In genomic region chr20:46676649-46677316, GRCh38 we compare ENCODE assay signal across 1 cellular context.
TF ChIP-seq lines count a peak whose summit lies in the region.

No MANE protein-coding gene starts in this region.

TF ChIP-seq in HepG2, 621 proteins besides CTCF, POLR2A, EP300 and RAD21 (continued from another document):
- TF ChIP-seq BHLHE40 (IDR thresholded peaks at IDR 0.05; ENCODE audit: low read length) (peak; percentile 54; the same call in 1 of the 2 replicates), NR2F6 (IDR thresholded peaks at IDR 0.05) (peak; percentile 75), NR2F6 (CRISPR knock-in tag; IDR thresholded peaks at IDR 0.05) (peak; percentile 91), CHD4 (IDR thresholded peaks at IDR 0.05; ENCODE audit: borderline replicate concordance, low read length) (peak; percentile 82; the same call in 1 of the 2 replicates), HDAC2 (CRISPR knock-in tag; IDR thresholded peaks at IDR 0.05) (0 out of 2 replicates have a peak, but pooled peaks have one; percentile 31), SOX5 (CRISPR knock-in tag; IDR thresholded peaks at IDR 0.05; ENCODE audit: borderline replicate concordance) (peak; percentile 56), PHF21A (CRISPR knock-in tag; IDR thresholded peaks at IDR 0.05) (peak; percentile 55; the same call in 1 of the 2 replicates), ZBTB7B (CRISPR knock-in tag; IDR thresholded peaks at IDR 0.05) (peak; percentile 56), ZMYM3 (CRISPR knock-in tag; IDR thresholded peaks at IDR 0.05) (0 out of 2 replicates have a peak, but pooled peaks have one; percentile 9), GATAD2A (CRISPR knock-in tag; IDR thresholded peaks at IDR 0.05) (peak; percentile 54), TCF7 (IDR thresholded peaks at IDR 0.05; ENCODE audit: low read depth) (peak; percentile 54)
- TF ChIP-seq, protein P1, sequence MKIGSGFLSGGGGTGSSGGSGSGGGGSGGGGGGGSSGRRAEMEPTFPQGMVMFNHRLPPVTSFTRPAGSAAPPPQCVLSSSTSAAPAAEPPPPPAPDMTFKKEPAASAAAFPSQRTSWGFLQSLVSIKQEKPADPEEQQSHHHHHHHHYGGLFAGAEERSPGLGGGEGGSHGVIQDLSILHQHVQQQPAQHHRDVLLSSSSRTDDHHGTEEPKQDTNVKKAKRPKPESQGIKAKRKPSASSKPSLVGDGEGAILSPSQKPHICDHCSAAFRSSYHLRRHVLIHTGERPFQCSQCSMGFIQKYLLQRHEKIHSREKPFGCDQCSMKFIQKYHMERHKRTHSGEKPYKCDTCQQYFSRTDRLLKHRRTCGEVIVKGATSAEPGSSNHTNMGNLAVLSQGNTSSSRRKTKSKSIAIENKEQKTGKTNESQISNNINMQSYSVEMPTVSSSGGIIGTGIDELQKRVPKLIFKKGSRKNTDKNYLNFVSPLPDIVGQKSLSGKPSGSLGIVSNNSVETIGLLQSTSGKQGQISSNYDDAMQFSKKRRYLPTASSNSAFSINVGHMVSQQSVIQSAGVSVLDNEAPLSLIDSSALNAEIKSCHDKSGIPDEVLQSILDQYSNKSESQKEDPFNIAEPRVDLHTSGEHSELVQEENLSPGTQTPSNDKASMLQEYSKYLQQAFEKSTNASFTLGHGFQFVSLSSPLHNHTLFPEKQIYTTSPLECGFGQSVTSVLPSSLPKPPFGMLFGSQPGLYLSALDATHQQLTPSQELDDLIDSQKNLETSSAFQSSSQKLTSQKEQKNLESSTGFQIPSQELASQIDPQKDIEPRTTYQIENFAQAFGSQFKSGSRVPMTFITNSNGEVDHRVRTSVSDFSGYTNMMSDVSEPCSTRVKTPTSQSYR (CRISPR knock-in tag; IDR thresholded peaks at IDR 0.05; ENCODE audit: borderline replicate concordance), result peak; percentile 53; the same call in 1 of the 2 replicates
- TF ChIP-seq, protein P2, sequence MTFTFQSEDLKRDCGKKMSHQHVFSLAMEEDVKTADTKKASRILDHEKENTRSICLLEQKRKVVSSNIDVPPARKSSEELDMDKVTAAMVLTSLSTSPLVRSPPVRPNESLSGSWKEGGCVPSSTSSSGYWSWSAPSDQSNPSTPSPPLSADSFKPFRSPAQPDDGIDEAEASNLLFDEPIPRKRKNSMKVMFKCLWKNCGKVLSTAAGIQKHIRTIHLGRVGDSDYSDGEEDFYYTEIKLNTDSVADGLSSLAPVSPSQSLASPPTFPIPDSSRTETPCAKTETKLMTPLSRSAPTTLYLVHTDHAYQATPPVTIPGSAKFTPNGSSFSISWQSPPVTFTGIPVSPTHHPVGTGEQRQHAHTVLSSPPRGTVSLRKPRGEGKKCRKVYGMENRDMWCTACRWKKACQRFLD (CRISPR knock-in tag; IDR thresholded peaks at IDR 0.05; ENCODE audit: borderline replicate concordance), result 0 out of 2 replicates have a peak, but pooled peaks have one; percentile 14
- TF ChIP-seq, protein P3, sequence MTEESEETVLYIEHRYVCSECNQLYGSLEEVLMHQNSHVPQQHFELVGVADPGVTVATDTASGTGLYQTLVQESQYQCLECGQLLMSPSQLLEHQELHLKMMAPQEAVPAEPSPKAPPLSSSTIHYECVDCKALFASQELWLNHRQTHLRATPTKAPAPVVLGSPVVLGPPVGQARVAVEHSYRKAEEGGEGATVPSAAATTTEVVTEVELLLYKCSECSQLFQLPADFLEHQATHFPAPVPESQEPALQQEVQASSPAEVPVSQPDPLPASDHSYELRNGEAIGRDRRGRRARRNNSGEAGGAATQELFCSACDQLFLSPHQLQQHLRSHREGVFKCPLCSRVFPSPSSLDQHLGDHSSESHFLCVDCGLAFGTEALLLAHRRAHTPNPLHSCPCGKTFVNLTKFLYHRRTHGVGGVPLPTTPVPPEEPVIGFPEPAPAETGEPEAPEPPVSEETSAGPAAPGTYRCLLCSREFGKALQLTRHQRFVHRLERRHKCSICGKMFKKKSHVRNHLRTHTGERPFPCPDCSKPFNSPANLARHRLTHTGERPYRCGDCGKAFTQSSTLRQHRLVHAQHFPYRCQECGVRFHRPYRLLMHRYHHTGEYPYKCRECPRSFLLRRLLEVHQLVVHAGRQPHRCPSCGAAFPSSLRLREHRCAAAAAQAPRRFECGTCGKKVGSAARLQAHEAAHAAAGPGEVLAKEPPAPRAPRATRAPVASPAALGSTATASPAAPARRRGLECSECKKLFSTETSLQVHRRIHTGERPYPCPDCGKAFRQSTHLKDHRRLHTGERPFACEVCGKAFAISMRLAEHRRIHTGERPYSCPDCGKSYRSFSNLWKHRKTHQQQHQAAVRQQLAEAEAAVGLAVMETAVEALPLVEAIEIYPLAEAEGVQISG (CRISPR knock-in tag; IDR thresholded peaks at IDR 0.05), result peak; percentile 22; the same call in 1 of the 2 replicates
- TF ChIP-seq, protein P4, sequence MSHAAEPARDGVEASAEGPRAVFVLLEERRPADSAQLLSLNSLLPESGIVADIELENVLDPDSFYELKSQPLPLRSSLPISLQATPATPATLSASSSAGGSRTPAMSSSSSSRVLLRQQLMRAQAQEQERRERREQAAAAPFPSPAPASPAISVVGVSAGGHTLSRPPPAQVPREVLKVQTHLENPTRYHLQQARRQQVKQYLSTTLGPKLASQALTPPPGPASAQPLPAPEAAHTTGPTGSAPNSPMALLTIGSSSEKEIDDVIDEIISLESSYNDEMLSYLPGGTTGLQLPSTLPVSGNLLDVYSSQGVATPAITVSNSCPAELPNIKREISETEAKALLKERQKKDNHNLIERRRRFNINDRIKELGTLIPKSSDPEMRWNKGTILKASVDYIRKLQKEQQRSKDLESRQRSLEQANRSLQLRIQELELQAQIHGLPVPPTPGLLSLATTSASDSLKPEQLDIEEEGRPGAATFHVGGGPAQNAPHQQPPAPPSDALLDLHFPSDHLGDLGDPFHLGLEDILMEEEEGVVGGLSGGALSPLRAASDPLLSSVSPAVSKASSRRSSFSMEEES (CRISPR knock-in tag; IDR thresholded peaks at IDR 0.05), result 0 out of 2 replicates have a peak, but pooled peaks have one; percentile 26
